9 cellular contexts compared by ENCODE assay signal in genomic region chr11:12827369-12827768, GRCh38.
DNase-seq lines count a peak whose midpoint lies in the region; ATAC-seq, FAIRE-seq and TF ChIP-seq lines count a peak whose summit lies in the region.
"Had no signal": no experiment of that assay in that cellular context is flagged by ENCODE, and none has a peak within 500 bp of the region (broad histone marks: within the 10 kb centered on the region; RNA-seq: fewer than 3 reads in every experiment).

No MANE protein-coding gene starts in this region.

- H3K9ac ChIP-seq in HUES64 (ENCODE audit: low read depth, low read length) (peak overlapping the region; percentile 42; the same call in 1 of the 2 replicates), K562 (ENCODE audit: insufficient read depth in 1 of 2, low read depth in 2 of 2, low read length in 2 of 2) (peak overlapping the region in 1 of 2 experiments; percentile 35; a peak in 2 of 4 replicates), subcutaneous abdominal adipose tissue (ENCODE audit: low read length in 5 of 5) (peak overlapping the region in 1 of 5 donors; percentile 1)

- peak overlapping the region; percentile 77 for H2AFZ ChIP-seq in K562 (ENCODE audit: low read depth, low read length)

- no TSS peak for BruUV-seq in K562 (replicated peaks; lab: Mats Ljungman, UMichigan)

- TF ChIP-seq CTCF in K562 (IDR thresholded peaks at IDR 0.05 in 2 of 3, conservative IDR thresholded peaks at IDR 0.05 in 1 of 3; ENCODE audit: insufficient read depth in 2 of 3, low read depth in 1 of 3, low read length in 3 of 3) (no peak), left lung (IDR thresholded peaks at IDR 0.05) (no peak)

- CTCF ChIA-PET in K562 (lab: Yijun Ruan, JAX; ENCODE audit: low intra/inter-chr PET ratio): no interaction called here

- H3K9me3 ChIP-seq in HUES64 (ENCODE audit: insufficient read depth, low read depth, low read length): no peaks in the 10 kb centered on the region
- H3K9me3 ChIP-seq in K562 (replicated peaks; ENCODE audit: control insufficient read depth, insufficient read depth, low read depth, low read length): no peaks in the 10 kb centered on the region
- H3K9me3 ChIP-seq in left lung: no peaks in the 10 kb centered on the region
- no peaks in the 10 kb centered on the region for H3K9me3 ChIP-seq in subcutaneous abdominal adipose tissue (ENCODE audit: control insufficient read depth in 5 of 5, low read length in 5 of 5)

- in situ Hi-C loops in K562 (cut with MboI): no loop called here

- no peaks in the 10 kb centered on the region for H3K9me1 ChIP-seq in K562 (ENCODE audit: control insufficient read depth, insufficient read depth, low read length)

- peak overlapping the region; percentile 76; the same call in 1 of the 2 replicates for H3K4me2 ChIP-seq in K562 (ENCODE audit: insufficient read depth, low read length)

- no peaks in the 10 kb centered on the region for H4K20me1 ChIP-seq in K562 (replicated peaks; ENCODE audit: control insufficient read depth, insufficient read depth, low read length)

- peak overlapping the region; percentile 50 for H3K4me3 ChIP-seq in HUES64 (ENCODE audit: low read length)
- no peak overlapping the region for H3K4me3 ChIP-seq in K562
- H3K4me3 ChIP-seq in left lung: no peak overlapping the region
- H3K4me3 ChIP-seq in subcutaneous abdominal adipose tissue (ENCODE audit: low read depth in 1 of 5, low read length in 5 of 5): peak overlapping the region in 2 of 5 donors; percentile 69 to 92

- POLR2A ChIA-PET in K562 (lab: Yijun Ruan, JAX): interaction anchor here (1.0 to 2.3 kb wide), 6 partner anchors 9 to 19 kb away, joined by 3 to 21 read pairs (median 4); no protein-coding TSS in a partner anchor

- peaks cover 12% of the 10 kb centered on the region; the same call in 1 of the 3 replicates for H3K79me2 ChIP-seq in K562 (ENCODE audit: control insufficient read depth, insufficient read depth, low read length)

- no peak for TF ChIP-seq EP300 in K562 (IDR thresholded peaks at IDR 0.05; ENCODE audit: low read length)

- H3K36me3 ChIP-seq in HUES64 (ENCODE audit: insufficient read depth, low read length): no peaks in the 10 kb centered on the region
- no peaks in the 10 kb centered on the region for H3K36me3 ChIP-seq in K562 (ENCODE audit: control insufficient read depth, insufficient read depth, low read length)
- H3K36me3 ChIP-seq in left lung: no peaks in the 10 kb centered on the region
- no peaks in the 10 kb centered on the region for H3K36me3 ChIP-seq in subcutaneous abdominal adipose tissue (ENCODE audit: control insufficient read depth in 5 of 5, insufficient read depth in 5 of 5, low read length in 5 of 5)

- FAIRE-seq in K562 (lab: Jason Lieb, UNC): no peak
- FAIRE-seq in RCC 7860 (lab: Jason Lieb, UNC): no peak

- WGBS in HUES64: 95% methylated on average over 1 of the region's 1 CpG
- WGBS in K562 (ENCODE audit: insufficient coverage, low coverage, missing lambda C conversion rate): 20% methylated on average over 1 of the region's 1 CpG

- H3K4me1 ChIP-seq in HUES64 (ENCODE audit: insufficient read depth, low read length) (peaks cover 72% of the 10 kb centered on the region), K562 (replicated peaks in 1 of 2; ENCODE audit: control insufficient read depth in 2 of 2, insufficient read depth in 2 of 2, low read length in 2 of 2) (peaks cover 9 to 35% of the 10 kb centered on the region in 2 experiments; a peak in 4 of 5 replicates), left lung (peaks cover 6 to 22% of the 10 kb centered on the region in 2 donors), subcutaneous abdominal adipose tissue (ENCODE audit: control insufficient read depth in 5 of 5, insufficient read depth in 5 of 5, low read length in 5 of 5) (peaks cover 10 to 39% (median 24%) of the 10 kb centered on the region in 5 donors)

- no peak for TF ChIP-seq RAD21 in K562 (CRISPR knock-in tag; conservative IDR thresholded peaks at IDR 0.05 in 1 of 2, IDR thresholded peaks at IDR 0.05 in 1 of 2)

- TF ChIP-seq POLR2A in K562 (conservative IDR thresholded peaks at IDR 0.05): no peak

- ATAC-seq in K562 (no peak), left lung (no peak), HG03342 (IDR thresholded peaks at IDR 0.05; ENCODE audit: unreplicated experiment) (no peak), HG03457 (IDR thresholded peaks at IDR 0.05; ENCODE audit: unreplicated experiment) (no peak)

- intact Hi-C loops in K562 (cut with micrococcal nuclease) (loop anchor here (5.0 kb wide), 2 partner anchors 35 to 60 kb away; no protein-coding TSS in a partner anchor), left lung (cut with DNase I) (no loop called here)

- H3K27ac ChIP-seq in HUES64 (ENCODE audit: low read depth, low read length) (peak overlapping the region; percentile 75), K562 (ENCODE audit: extremely low read depth, low read depth, low read length) (peak overlapping the region; percentile 57; the same call in 1 of the 3 replicates), left lung (peak overlapping the region; percentile 50 to 58), subcutaneous abdominal adipose tissue (ENCODE audit: low read depth, low read length) (peak overlapping the region; percentile 79)

- H3K27me3 ChIP-seq in HUES64 (ENCODE audit: insufficient read depth, low read length): no peaks in the 10 kb centered on the region
- no peaks in the 10 kb centered on the region for H3K27me3 ChIP-seq in K562 (ENCODE audit: control insufficient read depth in 2 of 2, insufficient read depth in 2 of 2, low read length in 2 of 2)
- peaks cover 0 to 20% of the 10 kb centered on the region in 2 donors for H3K27me3 ChIP-seq in left lung
- H3K27me3 ChIP-seq in subcutaneous abdominal adipose tissue (ENCODE audit: control insufficient read depth in 5 of 5, insufficient read depth in 4 of 5, low read length in 5 of 5): no peaks in the 10 kb centered on the region

- DNase-seq in K562 (ENCODE audit: extremely low read depth in 1 of 4, low spot score in 3 of 4): no peak
- DNase-seq in left lung: no peak
- no peak for DNase-seq in stimulated activated CD4-positive, alpha-beta T cell treated with anti-CD3 and anti-CD28 coated beads, Interleukin-2, amount 100 ng/mL, for 48 hours
- DNase-seq in RCC 7860 (ENCODE audit: low spot score): no peak
- DNase-seq: activated T-cell treated with anti-CD3 and anti-CD28 coated beads for 4 hours had no signal

TF ChIP-seq in K562, 482 proteins besides CTCF, POLR2A, EP300 and RAD21:
- no peak for TF ChIP-seq ZC3H11A (IDR thresholded peaks at IDR 0.05; ENCODE audit: low read depth, low read length)
- TF ChIP-seq ZNF76 (CRISPR knock-in tag; IDR thresholded peaks at IDR 0.05; ENCODE audit: borderline replicate concordance): no peak
- no peak for TF ChIP-seq PCBP2 (IDR thresholded peaks at IDR 0.05; ENCODE audit: low read depth, low read length, poor library complexity, severe bottlenecking)
- TF ChIP-seq COPS2 (conservative IDR thresholded peaks at IDR 0.05): no peak
- peak; percentile 13; the same call in 1 of the 2 replicates for TF ChIP-seq SPI1 (IDR thresholded peaks at IDR 0.05; ENCODE audit: borderline replicate concordance, low read depth, low read length)
- no peak for TF ChIP-seq FOSL1 (tag; conservative IDR thresholded peaks at IDR 0.05)
- no peak for TF ChIP-seq PKNOX1 (IDR thresholded peaks at IDR 0.05)
